In genomic region chr3:157290761-157291160, GRCh38 we compare ENCODE assay signal across 1 cellular context.
TF ChIP-seq lines count a peak whose summit lies in the region.

No MANE protein-coding gene starts in this region.

TF ChIP-seq in SK-N-SH treated with all-trans-retinoic acid at 6 μM for 48 hours, 23 proteins besides CTCF, POLR2A, EP300 and RAD21 (continued from another document):
- TF ChIP-seq, protein P1, sequence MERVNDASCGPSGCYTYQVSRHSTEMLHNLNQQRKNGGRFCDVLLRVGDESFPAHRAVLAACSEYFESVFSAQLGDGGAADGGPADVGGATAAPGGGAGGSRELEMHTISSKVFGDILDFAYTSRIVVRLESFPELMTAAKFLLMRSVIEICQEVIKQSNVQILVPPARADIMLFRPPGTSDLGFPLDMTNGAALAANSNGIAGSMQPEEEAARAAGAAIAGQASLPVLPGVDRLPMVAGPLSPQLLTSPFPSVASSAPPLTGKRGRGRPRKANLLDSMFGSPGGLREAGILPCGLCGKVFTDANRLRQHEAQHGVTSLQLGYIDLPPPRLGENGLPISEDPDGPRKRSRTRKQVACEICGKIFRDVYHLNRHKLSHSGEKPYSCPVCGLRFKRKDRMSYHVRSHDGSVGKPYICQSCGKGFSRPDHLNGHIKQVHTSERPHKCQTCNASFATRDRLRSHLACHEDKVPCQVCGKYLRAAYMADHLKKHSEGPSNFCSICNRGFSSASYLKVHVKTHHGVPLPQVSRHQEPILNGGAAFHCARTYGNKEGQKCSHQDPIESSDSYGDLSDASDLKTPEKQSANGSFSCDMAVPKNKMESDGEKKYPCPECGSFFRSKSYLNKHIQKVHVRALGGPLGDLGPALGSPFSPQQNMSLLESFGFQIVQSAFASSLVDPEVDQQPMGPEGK (CRISPR knock-in tag; IDR thresholded peaks at IDR 0.05; ENCODE audit: borderline replicate concordance) = peak; percentile 81
- TF ChIP-seq, protein P2, sequence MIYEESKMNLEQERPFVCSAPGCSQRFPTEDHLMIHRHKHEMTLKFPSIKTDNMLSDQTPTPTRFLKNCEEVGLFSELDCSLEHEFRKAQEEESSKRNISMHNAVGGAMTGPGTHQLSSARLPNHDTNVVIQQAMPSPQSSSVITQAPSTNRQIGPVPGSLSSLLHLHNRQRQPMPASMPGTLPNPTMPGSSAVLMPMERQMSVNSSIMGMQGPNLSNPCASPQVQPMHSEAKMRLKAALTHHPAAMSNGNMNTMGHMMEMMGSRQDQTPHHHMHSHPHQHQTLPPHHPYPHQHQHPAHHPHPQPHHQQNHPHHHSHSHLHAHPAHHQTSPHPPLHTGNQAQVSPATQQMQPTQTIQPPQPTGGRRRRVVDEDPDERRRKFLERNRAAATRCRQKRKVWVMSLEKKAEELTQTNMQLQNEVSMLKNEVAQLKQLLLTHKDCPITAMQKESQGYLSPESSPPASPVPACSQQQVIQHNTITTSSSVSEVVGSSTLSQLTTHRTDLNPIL (CRISPR knock-in tag; IDR thresholded peaks at IDR 0.05; ENCODE audit: low read depth) = peak; percentile 92
- TF ChIP-seq SNAI2 (CRISPR knock-in tag; IDR thresholded peaks at IDR 0.05) (no peak), ZFP3 (CRISPR knock-in tag; IDR thresholded peaks at IDR 0.05) (no peak), ARNTL (CRISPR knock-in tag; IDR thresholded peaks at IDR 0.05; ENCODE audit: borderline replicate concordance, low read depth) (no peak), RARB (CRISPR knock-in tag; IDR thresholded peaks at IDR 0.05) (no peak), GLIS3 (CRISPR knock-in tag; IDR thresholded peaks at IDR 0.05) (peak; percentile 75; the same call in 1 of the 2 replicates), ZNF8 (CRISPR knock-in tag; IDR thresholded peaks at IDR 0.05) (no peak), BACH2 (CRISPR knock-in tag; IDR thresholded peaks at IDR 0.05; ENCODE audit: borderline replicate concordance) (no peak), ESRRG (CRISPR knock-in tag; IDR thresholded peaks at IDR 0.05) (no peak)
- TF ChIP-seq, protein P3, sequence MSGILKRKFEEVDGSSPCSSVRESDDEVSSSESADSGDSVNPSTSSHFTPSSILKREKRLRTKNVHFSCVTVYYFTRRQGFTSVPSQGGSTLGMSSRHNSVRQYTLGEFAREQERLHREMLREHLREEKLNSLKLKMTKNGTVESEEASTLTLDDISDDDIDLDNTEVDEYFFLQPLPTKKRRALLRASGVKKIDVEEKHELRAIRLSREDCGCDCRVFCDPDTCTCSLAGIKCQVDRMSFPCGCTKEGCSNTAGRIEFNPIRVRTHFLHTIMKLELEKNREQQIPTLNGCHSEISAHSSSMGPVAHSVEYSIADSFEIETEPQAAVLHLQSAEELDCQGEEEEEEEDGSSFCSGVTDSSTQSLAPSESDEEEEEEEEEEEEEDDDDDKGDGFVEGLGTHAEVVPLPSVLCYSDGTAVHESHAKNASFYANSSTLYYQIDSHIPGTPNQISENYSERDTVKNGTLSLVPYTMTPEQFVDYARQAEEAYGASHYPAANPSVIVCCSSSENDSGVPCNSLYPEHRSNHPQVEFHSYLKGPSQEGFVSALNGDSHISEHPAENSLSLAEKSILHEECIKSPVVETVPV (CRISPR knock-in tag; IDR thresholded peaks at IDR 0.05) = peak; percentile 19; the same call in 1 of the 2 replicates
